In the genomic region with DNA sequence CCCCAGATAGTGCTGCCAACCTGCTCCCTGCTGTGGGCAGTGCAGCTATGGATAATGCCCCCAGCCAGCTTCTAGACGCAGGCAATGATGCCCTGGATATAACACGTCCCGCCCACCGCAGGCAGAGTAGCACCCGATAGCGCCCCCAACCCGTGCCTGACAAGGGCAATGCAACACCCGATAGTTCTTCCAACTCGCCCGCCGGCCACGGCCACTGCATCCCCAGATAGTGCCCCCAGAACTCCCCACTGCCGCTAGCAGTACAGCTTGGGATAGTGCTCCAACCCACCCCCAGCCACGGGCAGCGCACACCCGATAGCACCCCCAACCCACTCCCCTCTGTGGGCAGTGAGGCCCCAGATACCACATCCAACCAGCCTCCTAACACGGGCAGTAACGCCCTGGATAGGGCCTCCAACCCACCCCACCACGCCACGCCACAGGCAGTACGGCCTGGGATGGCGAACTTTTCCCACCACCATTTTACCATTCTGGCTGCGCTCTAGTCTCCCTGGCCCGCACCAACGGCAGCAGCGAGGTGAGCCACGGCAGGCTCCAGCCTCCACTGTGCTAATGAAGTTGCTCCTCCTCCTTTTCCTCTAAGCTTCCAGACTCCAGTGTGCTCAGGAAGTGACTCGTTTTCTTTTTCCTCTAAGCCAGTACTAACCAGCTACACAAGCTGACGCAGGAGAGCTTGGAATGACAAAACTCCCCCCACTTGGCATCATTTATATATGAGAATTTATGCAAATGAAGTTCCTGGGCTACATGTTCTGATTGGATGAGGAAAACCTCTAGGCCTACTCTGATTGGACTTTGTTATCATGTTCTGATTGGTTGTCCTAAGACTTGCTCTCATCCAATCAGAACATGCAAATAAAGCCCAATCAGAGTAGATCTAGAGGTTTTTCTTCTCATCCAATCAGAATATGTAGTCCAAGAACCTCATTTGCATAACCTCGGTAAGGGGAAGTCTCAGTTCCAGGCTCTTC, we compare ENCODE assay signal across 13 cellular contexts. TPM values are rescaled to one million over a fixed set of nuclear protein-coding genes. Genes with fewer than 3 reads are reported as not detected.
DNase-seq lines count a peak whose midpoint lies in the region; ATAC-seq, FAIRE-seq and TF ChIP-seq lines count a peak whose summit lies in the region.
"Had no signal": no experiment of that assay in that cellular context is flagged by ENCODE, and none has a peak within 500 bp of the region (broad histone marks: within the 10 kb centered on the region; RNA-seq: fewer than 3 reads in every experiment).

No MANE protein-coding gene starts in this region.

- no peak for TF ChIP-seq POLR2A in H54 (IDR thresholded peaks at IDR 0.05; ENCODE audit: low read depth, low read length)

- no peak for ATAC-seq in HG03139 (IDR thresholded peaks at IDR 0.05; ENCODE audit: unreplicated experiment)

- H3K4me3 ChIP-seq in Caco-2 (ENCODE audit: low read depth, low read length) (no peak overlapping the region), mesodermal cell (ENCODE audit: extremely low read depth, insufficient read depth, low read length, poor library complexity, severe bottlenecking) (peak overlapping the region; percentile 16)

- H3K27ac ChIP-seq in cingulate gyrus (ENCODE audit: low read depth, low read length) (peak overlapping the region; percentile 47), mesodermal cell (ENCODE audit: low read depth, low read length, severe bottlenecking) (peak overlapping the region; percentile 49)
- H3K27ac ChIP-seq: tibial nerve had no signal

- 91 to 93% methylated on average over 27 to 28 of the region's 30 CpGs for WGBS in mesodermal cell (ENCODE audit: insufficient coverage in 2 of 2), 2 experiments

- BruUV-seq in Caco-2 (replicated peaks; lab: Mats Ljungman, UMichigan) = no TSS peak

- POLR2A ChIA-PET in Caco-2 (lab: Charles Lee) = no interaction called here

- H3K9me3 ChIP-seq in Caco-2 = no peaks in the 10 kb centered on the region
- no peaks in the 10 kb centered on the region for H3K9me3 ChIP-seq in mesodermal cell (ENCODE audit: control insufficient read depth, low read length)
- H3K9me3 ChIP-seq: tibial nerve had no signal

- no peak for TF ChIP-seq CTCF in Caco-2 (IDR thresholded peaks at IDR 0.05; ENCODE audit: insufficient read depth in 1 of 2, low read depth in 1 of 2, low read length in 1 of 2, severe bottlenecking in 1 of 2, unreplicated experiment in 1 of 2)

- H3K27ac Mint-ChIP-seq in Caco-2 (ENCODE audit: unreplicated experiment) = peak overlapping the region; percentile 53

- H3K4me1 ChIP-seq in Caco-2 = no peaks in the 10 kb centered on the region
- peaks cover 4% of the 10 kb centered on the region for H3K4me1 ChIP-seq in mesodermal cell (ENCODE audit: control insufficient read depth, insufficient read depth, low read length, poor library complexity, severe bottlenecking)
- H3K4me1 ChIP-seq: tibial nerve had no signal

- H3K4me3 Mint-ChIP-seq in Caco-2 (ENCODE audit: unreplicated experiment) = peak overlapping the region; percentile 57

- no peaks in the 10 kb centered on the region for H3K27me3 ChIP-seq in Caco-2 (replicated peaks; ENCODE audit: control insufficient read depth, insufficient read depth, low read length)
- H3K27me3 ChIP-seq: tibial nerve had no signal

- H3K27me3 Mint-ChIP-seq in Caco-2 (ENCODE audit: insufficient read depth, unreplicated experiment) = no peaks in the 10 kb centered on the region

- no peaks in the 10 kb centered on the region for H3K36me3 Mint-ChIP-seq in Caco-2 (ENCODE audit: insufficient read depth, unreplicated experiment)

- no peak for FAIRE-seq in H54 (lab: Jason Lieb, UNC)

- H3K36me3 ChIP-seq in Caco-2 (ENCODE audit: control insufficient read depth, insufficient read depth, low read length) (no peaks in the 10 kb centered on the region), mesodermal cell (ENCODE audit: control insufficient read depth, insufficient read depth, low read length) (no peaks in the 10 kb centered on the region)
- H3K36me3 ChIP-seq: tibial nerve had no signal

- no peaks in the 10 kb centered on the region for H3K4me1 Mint-ChIP-seq in Caco-2 (ENCODE audit: low read depth, unreplicated experiment)

- peaks cover 9% of the 10 kb centered on the region for H3K9me3 Mint-ChIP-seq in Caco-2 (ENCODE audit: unreplicated experiment)

- DNase-seq in Caco-2 (no peak), LHCN-M2 (ENCODE audit: low read depth) (peak; percentile 15), H54 (ENCODE audit: insufficient read length, low spot score) (no peak), NCI-H2029 (lab: John Stamatoyannopoulos, UW) (no peak), T-helper 9 cell (no peak)
- DNase-seq: activated naive CD4-positive, alpha-beta T cell treated with Interleukin-2 at 50 U/mL for 16 hours; erythroblast; NCI-H524 treated with DMSO at 0.1 percent for 48 hours; stimulated activated CD4-positive, alpha-beta T cell treated with anti-CD3 and anti-CD28 coated beads, Interleukin-1b, Interleukin-23, amount 100 ng/mL, for 48 hours had no signal

- intact Hi-C loops in Caco-2 (cut with micrococcal nuclease; ENCODE audit: unreplicated experiment) = loop anchor here (1.0 to 5.0 kb wide), 2 partner anchors 152 to 252 kb away; no protein-coding TSS in a partner anchor

- CTCF ChIA-PET in Caco-2 (lab: Charles Lee) = no interaction called here

RNA-seq across cellular contexts. Expression of gene RFPL3, which starts 3.0 kb away (rescaled TPM):
- not detected in 2 replicates for total RNA-seq in Caco-2 (2022)
- total RNA-seq in LHCN-M2 (2014; rRNA removed) = not detected in 2 replicates
- not detected for polyA plus RNA-seq in LHCN-M2 (2012)
- not detected for polyA plus RNA-seq in mesodermal cell (2013, experiment 1 of 2)
- polyA plus RNA-seq in mesodermal cell (2013, experiment 2 of 2) = not detected
- total RNA-seq: tibial nerve had no signal

RNA-seq across cellular contexts. Expression of gene RTCB, which starts 57.4 kb away (rescaled TPM):
- 105 and 112 TPM in 2 replicates for total RNA-seq in Caco-2 (2022)
- total RNA-seq in LHCN-M2 (2014; rRNA removed) = 101 and 102 TPM in 2 replicates
- polyA plus RNA-seq in LHCN-M2 (2012) = 79.3 TPM
- polyA plus RNA-seq in mesodermal cell (2013, experiment 1 of 2) = 85.6 TPM
- polyA plus RNA-seq in mesodermal cell (2013, experiment 2 of 2) = 92.7 TPM
